ENCODE assay signal across 13 cellular contexts in the genomic region with DNA sequence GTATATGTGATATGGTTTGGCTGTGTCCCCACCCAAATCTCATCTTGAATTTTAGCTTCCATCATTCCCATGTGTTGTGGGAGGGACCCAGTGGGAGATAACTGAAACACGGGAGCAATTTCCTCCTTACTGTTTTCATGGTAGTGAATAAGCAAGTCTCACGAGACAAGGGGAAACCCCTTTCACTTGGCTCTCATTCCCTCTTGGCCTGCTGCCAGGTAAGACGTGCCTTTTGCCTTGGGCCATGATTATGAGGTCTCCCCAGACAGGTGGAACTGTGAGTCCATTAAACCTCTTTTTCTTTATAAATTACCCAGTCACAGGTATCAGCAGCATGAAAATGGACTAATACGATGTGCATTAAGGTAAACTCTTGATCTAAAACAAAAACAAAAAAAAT.
DNase-seq lines count a peak whose midpoint lies in the region; ATAC-seq and TF ChIP-seq lines count a peak whose summit lies in the region.
"Had no signal": no experiment of that assay in that cellular context is flagged by ENCODE, and none has a peak within 500 bp of the region (broad histone marks: within the 10 kb centered on the region; RNA-seq: fewer than 3 reads in every experiment).

No MANE protein-coding gene starts in this region.

- in situ Hi-C loops in ACHN (cut with HindIII; ENCODE audit: low pct_ligation_motif_present, low pct_unique_long_range_greater_than_20kb, low sequenced_read_pairs): no loop called here

- TF ChIP-seq CTCF in Calu3 (IDR thresholded peaks at IDR 0.05; ENCODE audit: unreplicated experiment): no peak

- no TSS peak for BruUV-seq in Calu3 (replicated peaks; lab: Mats Ljungman, UMichigan)

- H3K4me1 Mint-ChIP-seq in Calu3 (ENCODE audit: low read depth, unreplicated experiment): no peaks in the 10 kb centered on the region
- H3K4me1 Mint-ChIP-seq in T-helper 17 cell: peaks cover 19% of the 10 kb centered on the region

- peak; percentile 18 for DNase-seq in ACHN
- DNase-seq in Calu3: peak; percentile 64
- no peak for DNase-seq in T-helper 17 cell
- peak in 1 of 2 donors; percentile 61 for DNase-seq in left colon
- DNase-seq in MV-4-11 (lab: John Stamatoyannopoulos, UW): no peak
- DNase-seq in germinal center (ENCODE audit: low spot score): no peak
- DNase-seq: esophagus squamous epithelium, testis had no signal

- peaks cover 14% of the 10 kb centered on the region for H3K9me3 Mint-ChIP-seq in Calu3 (ENCODE audit: low read depth, unreplicated experiment)
- H3K9me3 Mint-ChIP-seq: memory B cell; T-helper 2 cell treated with Interferon-gamma antibody and Interleukin-4, amounts not matched to agents 5 μg/mL and 100 μg/mL, for 36 hours had no signal

- CTCF ChIA-PET in Calu3 (lab: Charles Lee): no interaction called here

- H3K9me3 ChIP-seq in T-helper 17 cell (ENCODE audit: control insufficient read depth, low read length, poor library complexity, severe bottlenecking): no peaks in the 10 kb centered on the region
- H3K9me3 ChIP-seq: adrenal gland, esophagus squamous epithelium, testis had no signal

- H3K4me3 Mint-ChIP-seq in Calu3 (ENCODE audit: low read depth, unreplicated experiment) (no peak overlapping the region), T-helper 17 cell (no peak overlapping the region)
- H3K4me3 Mint-ChIP-seq: memory B cell; T-helper 2 cell treated with Interferon-gamma antibody and Interleukin-4, amounts not matched to agents 5 μg/mL and 100 μg/mL, for 36 hours had no signal

- no peaks in the 10 kb centered on the region for H3K36me3 Mint-ChIP-seq in Calu3 (ENCODE audit: insufficient read depth, unreplicated experiment)
- peaks cover 13% of the 10 kb centered on the region for H3K36me3 Mint-ChIP-seq in T-helper 17 cell (ENCODE audit: low read depth)

- intact Hi-C loops in Calu3 (cut with micrococcal nuclease; ENCODE audit: unreplicated experiment): no loop called here
- intact Hi-C loops in left colon (cut with DNase I, micrococcal nuclease): no loop called here

- ATAC-seq in T-helper 17 cell (no peak), left colon (peak; percentile 59), HG03457 (IDR thresholded peaks at IDR 0.05; ENCODE audit: unreplicated experiment) (no peak), GM18505 (IDR thresholded peaks at IDR 0.05; ENCODE audit: unreplicated experiment) (no peak)

- H3K27me3 Mint-ChIP-seq in Calu3 (ENCODE audit: unreplicated experiment): no peaks in the 10 kb centered on the region
- no peaks in the 10 kb centered on the region for H3K27me3 Mint-ChIP-seq in T-helper 17 cell
- H3K27me3 Mint-ChIP-seq: memory B cell had no signal

- no peak for TF ChIP-seq POLR2A in GM18505 (IDR thresholded peaks at IDR 0.05; ENCODE audit: borderline replicate concordance, extremely low read depth, insufficient read depth, insufficient read length)

- H3K27ac Mint-ChIP-seq in Calu3 (ENCODE audit: unreplicated experiment) (no peak overlapping the region), T-helper 17 cell (peak overlapping the region; percentile 81)
- H3K27ac Mint-ChIP-seq: memory B cell; T-helper 2 cell treated with Interferon-gamma antibody and Interleukin-4, amounts not matched to agents 5 μg/mL and 100 μg/mL, for 36 hours had no signal

Comparison
In these comparisons a context has a peak if more than half of its experiments do, and no peak if none do; other contexts are left out.
1. DNase-seq: peak in ACHN (single experiment) and Calu3 (single experiment); none in T-helper 17 cell (0 of 3), MV-4-11 (single experiment) and germinal center (single experiment).